Comparison of ENCODE assay signal across 18 cellular contexts in the genomic region with DNA sequence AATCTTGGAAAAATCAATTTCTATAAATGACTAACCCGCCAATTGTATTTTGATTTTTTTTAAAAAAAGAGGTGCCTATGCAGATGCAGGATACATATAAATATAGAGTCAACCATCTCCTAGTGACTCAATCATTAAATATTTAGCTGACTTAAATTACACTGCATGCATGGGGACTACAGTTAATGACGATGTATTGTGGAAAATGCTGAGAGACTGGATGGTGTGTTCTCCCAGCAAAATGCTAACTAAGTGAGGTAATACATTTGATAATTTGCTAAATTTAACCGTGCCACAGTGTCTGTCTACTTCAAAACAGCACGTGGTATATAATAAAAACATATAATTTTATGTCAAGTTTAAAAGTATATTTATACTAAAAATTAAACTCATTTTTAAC.
DNase-seq lines count a peak whose midpoint lies in the region; ATAC-seq and TF ChIP-seq lines count a peak whose summit lies in the region.
"Had no signal": no experiment of that assay in that cellular context is flagged by ENCODE, and none has a peak within 500 bp of the region (broad histone marks: within the 10 kb centered on the region; RNA-seq: fewer than 3 reads in every experiment).

No MANE protein-coding gene starts in this region.

- H3K4me3 ChIP-seq in left ventricle myocardium inferior: no peak overlapping the region
- no peak overlapping the region for H3K4me3 ChIP-seq in astrocyte of the spinal cord (ENCODE audit: low read depth, low read length)
- H3K4me3 ChIP-seq in tibial artery: no peak overlapping the region
- H3K4me3 ChIP-seq: A549 had no signal

- H3K9me3 ChIP-seq in left ventricle myocardium inferior (replicated peaks) (no peaks in the 10 kb centered on the region), tibial artery (no peaks in the 10 kb centered on the region)
- H3K9me3 ChIP-seq: A549 had no signal

- H3K27ac ChIP-seq in left ventricle myocardium inferior (replicated peaks) (peak overlapping the region; percentile 83), tibial artery (peak overlapping the region; percentile 42 to 77)
- H3K27ac ChIP-seq: A549 had no signal

- intact Hi-C loops in left ventricle myocardium inferior (cut with micrococcal nuclease) (no loop called here), left cardiac atrium (cut with DNase I) (no loop called here), tibial artery (cut with DNase I; ENCODE audit: low total_unique reads) (no loop called here)

- in situ Hi-C loops in astrocyte of the spinal cord (cut with HindIII; ENCODE audit: low sequenced_read_pairs): no loop called here

- H3K27me3 ChIP-seq in left ventricle myocardium inferior (ENCODE audit: low read depth) (no peaks in the 10 kb centered on the region), tibial artery (no peaks in the 10 kb centered on the region)

- TF ChIP-seq CTCF in left ventricle myocardium inferior (IDR thresholded peaks at IDR 0.05; ENCODE audit: borderline replicate concordance) (no peak), astrocyte of the spinal cord (IDR thresholded peaks at IDR 0.05; ENCODE audit: low read depth, low read length) (no peak), tibial artery (IDR thresholded peaks at IDR 0.05) (no peak)

- no peak for ATAC-seq in left cardiac atrium
- ATAC-seq in GM18909 (IDR thresholded peaks at IDR 0.05; ENCODE audit: poor library complexity, unreplicated experiment): no peak
- no peak for ATAC-seq in GM21723 (IDR thresholded peaks at IDR 0.05; ENCODE audit: unreplicated experiment)
- ATAC-seq: A549 had no signal

- H3K4me1 ChIP-seq in left ventricle myocardium inferior: peaks cover 21% of the 10 kb centered on the region
- H3K4me1 ChIP-seq in tibial artery: peaks cover 0 to 50% (median 13%) of the 10 kb centered on the region in 4 donors
- H3K4me1 ChIP-seq: A549 had no signal

- H3K36me3 ChIP-seq in left ventricle myocardium inferior: no peaks in the 10 kb centered on the region
- H3K36me3 ChIP-seq in tibial artery: no peaks in the 10 kb centered on the region

- no peak for DNase-seq in left ventricle myocardium inferior
- no peak for DNase-seq in left cardiac atrium
- DNase-seq in astrocyte of the spinal cord (ENCODE audit: low read depth, low spot score): peak; percentile 61
- peak; percentile 27 for DNase-seq in iris pigment epithelial cell (ENCODE audit: low read depth)
- DNase-seq in tibial artery: no peak
- no peak for DNase-seq in NCI-H2107 treated with DMSO at 0.1 percent for 48 hours (lab: John Stamatoyannopoulos, UW; ENCODE audit: unreplicated experiment)
- DNase-seq: C1 segment of cervical spinal cord, GF-D8, MV-4-11, NCI-H1417 treated with DMSO at 0.1 percent for 48 hours, NCI-H1930, NCI-H2171, NCI-H446, NCI-H69, SHP77 treated with DMSO at 0.1 percent for 48 hours had no signal

Comparison
In these comparisons a context has a peak if more than half of its experiments do, and no peak if none do; other contexts are left out.
1. DNase-seq: peak in astrocyte of the spinal cord (single experiment) and iris pigment epithelial cell (single experiment); none in left ventricle myocardium inferior (single experiment), left cardiac atrium (single experiment), tibial artery (0 of 2) and NCI-H2107 treated with DMSO at 0.1 percent for 48 hours (single experiment).